16 cellular contexts compared by ENCODE assay signal in genomic region chr4:137451150-137451850, GRCh38.
"Had no signal": no experiment of that assay in that cellular context is flagged by ENCODE, and none has a peak within 500 bp of the region (broad histone marks: within the 10 kb centered on the region; RNA-seq: fewer than 3 reads in every experiment).

No MANE protein-coding gene starts in this region.

- H3K4me1 ChIP-seq: body of pancreas, esophagus muscularis mucosa, foreskin keratinocyte had no signal

- H3K27me3 ChIP-seq: body of pancreas, esophagus muscularis mucosa, foreskin keratinocyte, ovary had no signal

- DNase-seq: activated CD4-positive, alpha-beta T cell treated with anti-CD3 and anti-CD28 coated beads for 4 hours; activated CD8-positive, alpha-beta memory T cell treated with anti-CD3 and anti-CD28 coated beads, Interleukin-2, amount 50 U/mL, for 4 hours; activated CD8-positive, alpha-beta T cell treated with anti-CD3 and anti-CD28 coated beads, Interleukin-2, amount 10 ng/mL, durations not matched to agents 7 days and 5 days; activated effector memory CD4-positive, alpha-beta T cell treated with anti-CD3 and anti-CD28 coated beads, Interleukin-2, amount 50 U/mL, for 16 hours; activated T-cell treated with anti-CD3 and anti-CD28 coated beads, Interleukin-2, amount 50 U/mL, for 48 hours; body of pancreas; caudate nucleus; foreskin keratinocyte; ovary; stimulated activated CD4-positive, alpha-beta T cell treated with anti-CD3 and anti-CD28 coated beads, Interleukin-1b, Interleukin-23, amount 100 ng/mL, for 48 hours; T-helper 17 cell; WERI-Rb-1 had no signal

- H3K27ac ChIP-seq: body of pancreas, coronary artery, esophagus muscularis mucosa, foreskin keratinocyte, ovary, WERI-Rb-1 had no signal

- H3K9me3 ChIP-seq: body of pancreas, esophagus muscularis mucosa, ovary had no signal

- H3K36me3 ChIP-seq: esophagus muscularis mucosa, ovary, WERI-Rb-1 had no signal

- ATAC-seq: activated CD8-positive, alpha-beta T cell treated with anti-CD3 and anti-CD28 coated beads, Interleukin-2, amount 10 ng/mL, durations not matched to agents 7 days and 5 days; activated naive CD4-positive, alpha-beta T cell treated with anti-CD3 and anti-CD28 coated beads, Interleukin-2, amount 50 U/mL, for 72 hours; body of pancreas; foreskin keratinocyte; stimulated activated effector memory CD8-positive, alpha-beta T cell treated with anti-CD3 and anti-CD28 coated beads, Interleukin-12 subunit alpha, Interleukin-12 subunit beta, amount 100 ng/mL, for 72 hours; T-helper 17 cell had no signal

- H3K4me3 ChIP-seq: body of pancreas, coronary artery, esophagus muscularis mucosa, ovary had no signal
